14 cellular contexts compared by ENCODE assay signal in the genomic region with DNA sequence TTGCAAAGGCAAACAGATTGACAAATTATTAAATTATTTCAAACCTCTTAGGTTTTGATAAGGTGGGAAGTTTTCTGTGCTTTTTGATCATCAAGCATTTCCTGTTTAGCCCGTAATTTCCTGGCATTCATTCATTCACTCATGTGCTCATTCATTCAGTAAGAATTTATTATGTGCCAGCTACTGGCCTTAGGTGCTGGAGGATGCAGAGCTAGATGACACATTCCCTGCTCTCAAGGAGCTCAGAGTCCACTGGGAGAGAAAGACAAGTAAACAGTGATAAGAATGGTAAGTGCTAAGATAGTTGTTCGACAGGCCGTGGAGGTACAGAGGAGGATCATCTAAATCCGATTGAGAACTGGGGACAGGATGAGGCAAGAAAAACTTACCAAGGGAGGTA.
"Had no signal": no experiment of that assay in that cellular context is flagged by ENCODE, and none has a peak within 500 bp of the region (broad histone marks: within the 10 kb centered on the region; RNA-seq: fewer than 3 reads in every experiment).

No MANE protein-coding gene starts in this region.

- H3K4me1 ChIP-seq: gastroesophageal sphincter, parathyroid adenoma, stomach had no signal

- H2AFZ ChIP-seq: parathyroid adenoma had no signal

- H3K36me3 ChIP-seq: gastroesophageal sphincter, stomach had no signal

- H3K4me1 Mint-ChIP-seq: activated CD4-positive, alpha-beta memory T cell treated with anti-CD3 and anti-CD28 coated beads, Interleukin-2, amount 10 ng/mL, durations not matched to agents 7 days and 5 days; activated naive CD8-positive, alpha-beta T cell treated with anti-CD3 and anti-CD28 coated beads for 36 hours had no signal

- H3K79me2 ChIP-seq: parathyroid adenoma had no signal

- H3K27ac Mint-ChIP-seq: activated CD4-positive, alpha-beta memory T cell treated with anti-CD3 and anti-CD28 coated beads, Interleukin-2, amount 10 ng/mL, durations not matched to agents 7 days and 5 days; activated naive CD8-positive, alpha-beta T cell treated with anti-CD3 and anti-CD28 coated beads for 36 hours; T-helper 2 cell treated with Interferon-gamma antibody and Interleukin-4, amounts not matched to agents 5 μg/mL and 100 μg/mL, for 36 hours had no signal

- H3K27ac ChIP-seq: gastroesophageal sphincter, parathyroid adenoma, stomach had no signal

- H3K4me3 ChIP-seq: gastroesophageal sphincter, stomach had no signal

- H3K9me3 Mint-ChIP-seq: activated CD4-positive, alpha-beta memory T cell treated with anti-CD3 and anti-CD28 coated beads, Interleukin-2, amount 10 ng/mL, durations not matched to agents 7 days and 5 days; activated naive CD8-positive, alpha-beta T cell treated with anti-CD3 and anti-CD28 coated beads for 36 hours; neural crest cell; T-helper 2 cell treated with Interferon-gamma antibody and Interleukin-4, amounts not matched to agents 5 μg/mL and 100 μg/mL, for 36 hours had no signal

- FAIRE-seq: kidney had no signal

- ATAC-seq: gastroesophageal sphincter had no signal

- H3K9ac ChIP-seq: parathyroid adenoma had no signal

- H3K27me3 ChIP-seq: gastroesophageal sphincter, stomach had no signal

- H3K27me3 Mint-ChIP-seq: activated CD4-positive, alpha-beta memory T cell treated with anti-CD3 and anti-CD28 coated beads, Interleukin-2, amount 10 ng/mL, durations not matched to agents 7 days and 5 days; activated naive CD8-positive, alpha-beta T cell treated with anti-CD3 and anti-CD28 coated beads for 36 hours had no signal

- H3K9me3 ChIP-seq: gastroesophageal sphincter, stomach had no signal

- H3K36me3 Mint-ChIP-seq: activated naive CD8-positive, alpha-beta T cell treated with anti-CD3 and anti-CD28 coated beads for 36 hours had no signal

- DNase-seq: activated CD4-positive, alpha-beta memory T cell treated with anti-CD3 and anti-CD28 coated beads, Interleukin-2, amount 10 ng/mL, durations not matched to agents 7 days and 5 days; activated gamma-delta T cell; activated naive CD8-positive, alpha-beta T cell treated with anti-CD3 and anti-CD28 coated beads for 36 hours; activated T-cell treated with anti-CD3 and anti-CD28 coated beads, Interleukin-2, amount 50 U/mL, for 48 hours; anterior cingulate cortex; effector CD4-positive, alpha-beta T cell; kidney; retina; stimulated activated CD4-positive, alpha-beta T cell treated with anti-CD3 and anti-CD28 coated beads, Interleukin-4, amount 100 ng/mL, for 4 hours; stomach had no signal

- H3K4me3 Mint-ChIP-seq: activated CD4-positive, alpha-beta memory T cell treated with anti-CD3 and anti-CD28 coated beads, Interleukin-2, amount 10 ng/mL, durations not matched to agents 7 days and 5 days; activated naive CD8-positive, alpha-beta T cell treated with anti-CD3 and anti-CD28 coated beads for 36 hours; neural crest cell; T-helper 2 cell treated with Interferon-gamma antibody and Interleukin-4, amounts not matched to agents 5 μg/mL and 100 μg/mL, for 36 hours had no signal
